Comparison of ENCODE assay signal across 8 cellular contexts in the genomic region with DNA sequence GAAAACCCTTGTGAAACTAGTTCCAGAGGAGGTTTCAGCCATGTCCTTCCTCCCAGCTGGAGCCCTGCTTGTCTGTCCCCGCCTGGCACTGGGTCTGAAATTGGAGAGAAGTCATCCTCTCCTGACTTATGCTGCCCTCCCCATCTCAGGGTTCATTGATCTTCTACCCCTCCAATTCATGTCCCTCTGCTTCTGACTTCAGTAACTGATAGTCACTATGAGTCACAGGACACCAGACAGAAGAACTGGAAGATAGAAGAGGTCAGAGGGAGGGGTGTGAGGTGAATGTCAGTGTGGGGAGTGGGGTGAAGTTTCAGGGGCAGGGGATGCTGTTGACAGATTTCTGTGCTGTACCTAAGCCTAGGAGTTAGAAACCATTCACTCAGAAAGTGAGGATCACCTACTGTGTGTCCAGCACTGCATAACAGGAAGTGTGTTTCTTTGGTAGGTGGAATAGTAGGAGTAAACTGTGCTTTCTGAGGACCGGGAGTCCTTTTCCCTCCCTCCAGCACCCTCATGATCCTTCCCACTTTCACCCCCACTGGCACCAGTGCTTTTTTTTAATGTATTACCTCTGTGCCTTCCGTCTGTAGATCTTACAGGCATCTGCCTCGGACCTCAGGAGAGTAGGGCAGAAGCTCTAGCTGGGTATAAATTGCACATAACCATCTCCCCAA. TPM values are rescaled to one million over a fixed set of nuclear protein-coding genes. Genes with fewer than 3 reads are reported as not detected.
A peak's percentile ranks its signal among the peaks of the same experiment; 100 is the strongest.
DNase-seq lines count a peak whose midpoint lies in the region; ATAC-seq, FAIRE-seq and TF ChIP-seq lines count a peak whose summit lies in the region.

No MANE protein-coding gene starts in this region.

- H3K27ac ChIP-seq in ACC112 (ENCODE audit: low read depth, low read length) (no peak overlapping the region), HUES64 (ENCODE audit: low read depth, low read length) (no peak overlapping the region)

- no peak for FAIRE-seq in GM12892 (lab: Jason Lieb, UNC)

- DNase-seq in naive thymus-derived CD8-positive, alpha-beta T cell = no peak
- DNase-seq in NCI-H2171 (lab: John Stamatoyannopoulos, UW) = no peak
- no peak for DNase-seq in GM12892 (ENCODE audit: insufficient read length)

- H3K9me3 ChIP-seq in HUES64 (ENCODE audit: insufficient read depth, low read depth, low read length) = no peaks in the 10 kb centered on the region

- H3K4me1 ChIP-seq in ACC112 (ENCODE audit: control insufficient read depth, insufficient read depth, low read length, unreplicated experiment) (peaks cover 3% of the 10 kb centered on the region), HUES64 (ENCODE audit: insufficient read depth, low read length) (peaks cover 6% of the 10 kb centered on the region)

- H3K4me3 ChIP-seq in ACC112 (ENCODE audit: low read depth, low read length) = peak overlapping the region; percentile 94
- H3K4me3 ChIP-seq in HUES64 (ENCODE audit: low read length) = peak overlapping the region; percentile 83

- H3K36me3 ChIP-seq in ACC112 (ENCODE audit: insufficient read depth, low read length) = no peaks in the 10 kb centered on the region
- peaks cover 48% of the 10 kb centered on the region for H3K36me3 ChIP-seq in HUES64 (ENCODE audit: insufficient read depth, low read length)

- H3K27ac Mint-ChIP-seq in brain = peak overlapping the region; percentile 50 to 94 (median 90)
- H3K27ac Mint-ChIP-seq in naive thymus-derived CD8-positive, alpha-beta T cell = peak overlapping the region in 9 of 10 donors; percentile 62 to 98 (median 96)

- no peak for TF ChIP-seq CTCF in brain (conservative IDR thresholded peaks at IDR 0.05)

- H3K36me3 Mint-ChIP-seq in brain = peaks cover 41% of the 10 kb centered on the region
- peaks cover 0 to 45% (median 9%) of the 10 kb centered on the region in 3 donors for H3K36me3 Mint-ChIP-seq in naive thymus-derived CD8-positive, alpha-beta T cell

- H3K27me3 Mint-ChIP-seq in brain = no peaks in the 10 kb centered on the region
- no peaks in the 10 kb centered on the region for H3K27me3 Mint-ChIP-seq in naive thymus-derived CD8-positive, alpha-beta T cell

- no peak for ATAC-seq in naive thymus-derived CD8-positive, alpha-beta T cell
- ATAC-seq in GM21825 (IDR thresholded peaks at IDR 0.05; ENCODE audit: unreplicated experiment) (no peak), HG02885 (IDR thresholded peaks at IDR 0.05; ENCODE audit: poor library complexity, unreplicated experiment) (no peak)

- H3K27me3 ChIP-seq in ACC112 (ENCODE audit: insufficient read depth, low read length) (no peaks in the 10 kb centered on the region), HUES64 (ENCODE audit: insufficient read depth, low read length) (no peaks in the 10 kb centered on the region)

- 62% methylated on average over 4 of the region's 4 CpGs for WGBS in HUES64

- peak overlapping the region; percentile 85 to 94 (median 92) for H3K4me3 Mint-ChIP-seq in brain
- peak overlapping the region; percentile 81 to 97 (median 90) for H3K4me3 Mint-ChIP-seq in naive thymus-derived CD8-positive, alpha-beta T cell

- H3K9ac ChIP-seq in HUES64 (ENCODE audit: low read depth, low read length) = no peak overlapping the region

- H3K9me3 Mint-ChIP-seq in brain = peaks cover 0 to 3% (median 0%) of the 10 kb centered on the region in 5 experiments
- no peaks in the 10 kb centered on the region for H3K9me3 Mint-ChIP-seq in naive thymus-derived CD8-positive, alpha-beta T cell

- no peaks in the 10 kb centered on the region for H3K79me2 ChIP-seq in ACC112 (ENCODE audit: control insufficient read depth, insufficient read depth, low read length, unreplicated experiment)

- H3K4me1 Mint-ChIP-seq in brain = peaks cover 20% of the 10 kb centered on the region
- H3K4me1 Mint-ChIP-seq in naive thymus-derived CD8-positive, alpha-beta T cell = peaks cover 8 to 29% (median 26%) of the 10 kb centered on the region in 4 donors

- POLR2A ChIA-PET in naive thymus-derived CD8-positive, alpha-beta T cell (lab: Charles Lee) = interaction anchor here (0.6 to 2.3 kb wide), 3 partner anchors 11 to 18 kb away, joined by 3 to 18 read pairs (median 3); a partner anchor contains a TSS

- peak overlapping the region; percentile 63 for H2AFZ ChIP-seq in ACC112 (ENCODE audit: low read length, unreplicated experiment)

- TF ChIP-seq POLR2A in GM12892 (IDR thresholded peaks at IDR 0.05; ENCODE audit: low read depth, low read length) = no peak

RNA-seq across cellular contexts. Expression of a gene that starts 0.6 kb away (rescaled TPM):
- 56.8 TPM for polyA plus RNA-seq in HUES64 (2013, experiment 1 of 2)
- polyA plus RNA-seq in HUES64 (2013, experiment 2 of 2) = 56.4 TPM
- polyA plus RNA-seq in brain (ENCODE audit: insufficient read depth, low read depth, low replicate concordance) = 135 TPM
- total RNA-seq in naive thymus-derived CD8-positive, alpha-beta T cell = 10 to 100 TPM; 48.2 to 49.5 TPM
- polyA plus RNA-seq in naive thymus-derived CD8-positive, alpha-beta T cell = 10 to 100 TPM; 61.1 to 92.4 (median 73.6) TPM
- polyA plus RNA-seq in GM12892 (2012; ENCODE audit: missing spikeins) = 30.1 TPM

RNA-seq across cellular contexts. Expression of a gene that starts 17.6 kb away (rescaled TPM):
- 15.1 TPM for polyA plus RNA-seq in HUES64 (2013, experiment 1 of 2)
- 13.8 TPM for polyA plus RNA-seq in HUES64 (2013, experiment 2 of 2)
- polyA plus RNA-seq in brain (ENCODE audit: insufficient read depth, low read depth, low replicate concordance) = 13.8 TPM
- 10 to 100 TPM; 22.1 to 23.1 TPM for total RNA-seq in naive thymus-derived CD8-positive, alpha-beta T cell
- 10 to 100 TPM in 2 of 3 donors, 1 to 10 TPM in 1; 6.6 to 15.4 (median 12.7) TPM for polyA plus RNA-seq in naive thymus-derived CD8-positive, alpha-beta T cell
- polyA plus RNA-seq in GM12892 (2012; ENCODE audit: missing spikeins) = 6.8 TPM
